Comparison of ENCODE assay signal across 8 cellular contexts in the genomic region with DNA sequence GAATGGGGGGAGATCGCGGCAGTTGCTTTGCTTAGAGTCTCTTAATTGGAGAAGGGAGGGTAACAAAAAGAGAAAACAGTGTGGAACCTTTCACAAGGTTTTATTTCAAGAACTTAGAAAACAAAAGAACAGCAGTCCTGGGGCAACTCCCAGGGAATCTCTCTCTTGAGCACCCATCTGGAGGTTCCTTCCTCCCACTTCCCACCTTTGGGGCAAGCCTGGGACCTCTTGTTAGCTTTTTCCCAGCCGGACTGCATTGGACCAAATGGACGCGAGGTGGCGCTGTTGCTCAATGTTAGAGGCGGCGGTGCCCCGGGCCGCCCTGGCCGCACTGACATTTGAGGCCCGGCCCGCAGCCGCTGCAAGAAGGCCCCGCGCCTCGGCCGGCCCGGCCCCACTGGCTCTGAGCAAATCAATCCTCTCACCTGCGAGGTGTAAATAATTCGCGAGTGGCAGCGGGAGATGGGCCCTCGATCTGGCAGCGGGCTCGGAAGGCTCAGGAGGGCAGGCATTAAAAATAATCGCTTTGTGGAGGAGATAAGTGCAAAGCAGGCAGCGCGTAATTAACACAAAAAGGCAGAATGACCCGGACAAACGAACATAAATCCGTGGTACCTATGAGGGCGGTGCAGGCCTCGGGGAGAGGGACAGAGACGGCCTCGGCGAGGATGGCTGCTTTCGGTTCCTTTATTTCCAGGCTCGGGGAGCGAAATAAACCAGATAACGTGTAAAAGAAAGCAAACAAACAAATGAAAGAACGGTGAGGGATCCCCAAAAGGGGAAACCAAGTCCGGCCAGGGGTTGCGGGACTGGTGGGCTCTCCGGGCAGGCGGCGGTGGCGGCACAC. TPM values are rescaled to one million over a fixed set of nuclear protein-coding genes. Genes with fewer than 3 reads are reported as not detected.
DNase-seq lines count a peak whose midpoint lies in the region; ATAC-seq lines count a peak whose summit lies in the region.

No MANE protein-coding gene starts in this region.

- ATAC-seq in HG03139 (IDR thresholded peaks at IDR 0.05; ENCODE audit: unreplicated experiment) = peak; percentile 58

- DNase-seq in NCI-H526 (lab: John Stamatoyannopoulos, UW) (peak; percentile 92 to 97), NCI-H526 treated with DMSO at 0.1 percent for 48 hours (lab: John Stamatoyannopoulos, UW) (no peak), NOMO-1 (lab: John Stamatoyannopoulos, UW; ENCODE audit: unreplicated experiment in 2 of 2) (peak; percentile 57 to 66), epidermal melanocyte (ENCODE audit: insufficient read length, low spot score) (peak; percentile 91), myocyte (ENCODE audit: low read depth) (peak; percentile 95)
- DNase-seq in activated CD8-positive, alpha-beta memory T cell treated with anti-CD3 and anti-CD28 coated beads, Interleukin-2, amount 50 U/mL, for 48 hours = peak; percentile 97
- peak; percentile 53 to 80 for DNase-seq in stimulated activated CD8-positive, alpha-beta memory T cell treated with anti-CD3 and anti-CD28 coated beads, Interleukin-4, amount 100 ng/mL, for 4 hours (ENCODE audit: low read depth in 2 of 2, low spot score in 1 of 2)

RNA-seq across cellular contexts. Expression of a gene that starts 2.7 kb away (rescaled TPM):
- 9.9 and 11.4 TPM in 2 replicates for total RNA-seq in myocyte
- polyA plus RNA-seq in myocyte (2012) = 23.7 TPM

RNA-seq across cellular contexts. Expression of a gene that starts 6.1 kb away (rescaled TPM):
- 9.6 and 11.7 TPM in 2 replicates for total RNA-seq in myocyte
- 11.8 TPM for polyA plus RNA-seq in myocyte (2012)

RNA-seq across cellular contexts. Expression of a gene that starts 21.1 kb away (rescaled TPM):
- total RNA-seq in myocyte = 3.7 and 4.0 TPM in 2 replicates
- polyA plus RNA-seq in myocyte (2012) = 16.6 TPM

RNA-seq across cellular contexts. Expression of a gene that starts 22.2 kb away (rescaled TPM):
- total RNA-seq in myocyte = 1.6 and 2.3 TPM in 2 replicates
- polyA plus RNA-seq in myocyte (2012) = 21.8 TPM

RNA-seq across cellular contexts. Expression of a gene that starts 26.8 kb away (rescaled TPM):
- total RNA-seq in myocyte = 1.2 and 1.4 TPM in 2 replicates
- 0.71 TPM for polyA plus RNA-seq in myocyte (2012)
